ENCODE assay signal across 17 cellular contexts in the genomic region with DNA sequence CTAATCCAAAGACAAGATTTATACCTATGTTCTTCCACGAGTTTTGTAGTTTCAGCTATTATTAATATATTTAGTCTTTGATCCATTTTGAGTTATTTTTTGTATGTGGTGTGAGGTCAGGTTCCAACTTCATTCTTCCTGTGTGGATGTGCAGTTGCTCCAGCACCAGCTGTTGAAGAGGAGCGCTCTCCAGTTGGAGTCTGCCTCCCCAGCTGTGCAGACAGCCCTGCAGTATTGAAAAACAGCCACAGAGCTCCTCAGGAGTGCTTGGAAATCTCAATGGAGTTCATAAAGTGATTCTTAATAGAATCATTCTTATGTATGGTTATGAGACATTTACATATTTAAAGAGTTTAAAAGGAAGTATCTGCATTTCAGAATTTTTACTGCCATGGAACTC.
"Had no signal": no experiment of that assay in that cellular context is flagged by ENCODE, and none has a peak within 500 bp of the region (broad histone marks: within the 10 kb centered on the region; RNA-seq: fewer than 3 reads in every experiment).

No MANE protein-coding gene starts in this region.

- H3K27me3 ChIP-seq: cardiac muscle cell, stomach had no signal

- H3K9me3 Mint-ChIP-seq: activated CD8-positive, alpha-beta T cell treated with anti-CD3 and anti-CD28 coated beads for 36 hours; activated T-cell treated with anti-CD3 and anti-CD28 coated beads, Interleukin-2, amount 50 U/mL, for 72 hours; nephron progenitor cell had no signal

- H3K4me3 ChIP-seq: cardiac muscle cell, lung, psoas muscle, stomach, thoracic aorta had no signal

- H3K4me3 Mint-ChIP-seq: activated CD8-positive, alpha-beta T cell treated with anti-CD3 and anti-CD28 coated beads for 36 hours; activated T-cell treated with anti-CD3 and anti-CD28 coated beads, Interleukin-2, amount 50 U/mL, for 72 hours; nephron progenitor cell had no signal

- H3K27ac ChIP-seq: cardiac muscle cell, epithelial cell of prostate, psoas muscle, thoracic aorta had no signal

- DNase-seq: activated CD8-positive, alpha-beta memory T cell treated with anti-CD3 and anti-CD28 coated beads, Interleukin-2, amount 50 U/mL, for 4 hours; activated CD8-positive, alpha-beta T cell treated with anti-CD3 and anti-CD28 coated beads for 36 hours; activated gamma-delta T cell treated with Interleukin-2 at 50 U/mL for 16 hours; activated T-cell treated with anti-CD3 and anti-CD28 coated beads, Interleukin-2, amount 50 U/mL, for 72 hours; cortex of kidney; effector CD8-positive, alpha-beta T cell; hippocampal formation; nephron progenitor cell; psoas muscle; stimulated activated CD4-positive, alpha-beta T cell treated with anti-CD3 and anti-CD28 coated beads, Interleukin-15, amount 100 ng/mL, for 24 hours; stimulated activated CD4-positive, alpha-beta T cell treated with anti-CD3 and anti-CD28 coated beads, Interleukin-4, amount 100 ng/mL, for 24 hours; stomach; SW 1271 had no signal

- H3K27me3 Mint-ChIP-seq: activated CD8-positive, alpha-beta T cell treated with anti-CD3 and anti-CD28 coated beads for 36 hours had no signal

- ATAC-seq: activated CD8-positive, alpha-beta T cell treated with anti-CD3 and anti-CD28 coated beads for 36 hours; activated T-cell treated with anti-CD3 and anti-CD28 coated beads, Interleukin-2, amount 50 U/mL, for 72 hours; psoas muscle had no signal

- H3K27ac Mint-ChIP-seq: activated CD8-positive, alpha-beta T cell treated with anti-CD3 and anti-CD28 coated beads for 36 hours; activated T-cell treated with anti-CD3 and anti-CD28 coated beads, Interleukin-2, amount 50 U/mL, for 72 hours; nephron progenitor cell had no signal

- H3K9me3 ChIP-seq: psoas muscle, stomach, thoracic aorta had no signal
